In genomic region chr3:167110906-167111305, GRCh38 we compare ENCODE assay signal across 13 cellular contexts.
DNase-seq lines count a peak whose midpoint lies in the region; ATAC-seq, FAIRE-seq and TF ChIP-seq lines count a peak whose summit lies in the region.
"Had no signal": no experiment of that assay in that cellular context is flagged by ENCODE, and none has a peak within 500 bp of the region (broad histone marks: within the 10 kb centered on the region; RNA-seq: fewer than 3 reads in every experiment).

No MANE protein-coding gene starts in this region.

- H3K23me2 ChIP-seq in H1 (ENCODE audit: low read depth, low read length): no peaks in the 10 kb centered on the region

- H3K23ac ChIP-seq in H1 (ENCODE audit: insufficient read length): no peak overlapping the region

- no peak for TF ChIP-seq RAD21 in H1 (IDR thresholded peaks at IDR 0.05 in 1 of 2, conservative IDR thresholded peaks at IDR 0.05 in 1 of 2; ENCODE audit: low read depth in 2 of 2, low read length in 2 of 2)

- no peak overlapping the region for H3K4me2 ChIP-seq in H1 (ENCODE audit: insufficient read depth in 1 of 2, low read depth in 2 of 2, low read length in 2 of 2)
- H3K4me2 ChIP-seq: A549 had no signal

- H4K91ac ChIP-seq in H1 (replicated peaks; ENCODE audit: insufficient read length, low read length): no peak overlapping the region

- TF ChIP-seq EP300 in H1 (IDR thresholded peaks at IDR 0.05; ENCODE audit: borderline replicate concordance in 1 of 2, low read depth in 2 of 2, low read length in 2 of 2) (0 out of 3 replicates have a peak, but pooled peaks of 1 of the 2 experiments have one; percentile 12), transverse colon (IDR thresholded peaks at IDR 0.05; ENCODE audit: low read depth) (no peak)

- H2BK12ac ChIP-seq in H1 (ENCODE audit: low read depth, low read length): no peak overlapping the region

- no peaks in the 10 kb centered on the region for H3K79me1 ChIP-seq in H1 (ENCODE audit: low read depth, low read length)

- H3K4me1 ChIP-seq in H1 (replicated peaks in 1 of 4; ENCODE audit: control insufficient read depth in 3 of 4, insufficient read depth in 4 of 4, low read length in 3 of 4) (peaks cover 0 to 3% (median 3%) of the 10 kb centered on the region in 4 experiments; a peak in 2 of 7 replicates), transverse colon (no peaks in the 10 kb centered on the region), A673 (ENCODE audit: insufficient read depth, low read length, poor library complexity, severe bottlenecking) (no peaks in the 10 kb centered on the region)
- H3K4me1 ChIP-seq: A549 had no signal

- CTCF ChIA-PET in H1 (lab: Charles Lee; ENCODE audit: partially characterized antibody) (interaction anchor here (0.7 to 2.1 kb wide), 4 partner anchors 10 to 613 kb away, joined by 3 to 7 read pairs (median 4); no protein-coding TSS in a partner anchor), A673 (lab: Charles Lee) (no interaction called here)

- no TSS peak for BruUV-seq in A673 (replicated peaks; lab: Mats Ljungman, UMichigan)

- DNase-seq in NCI-H1417 (lab: John Stamatoyannopoulos, UW) (peak in 2 of 3 experiments; percentile 39 to 66), NCI-H1417 treated with DMSO at 0.1 percent for 48 hours (lab: John Stamatoyannopoulos, UW) (no peak), NCI-H748 treated with DMSO at 0.1 percent for 48 hours (lab: John Stamatoyannopoulos, UW) (peak; percentile 62), H1 (ENCODE audit: low read depth in 1 of 2, low spot score in 2 of 2) (no peak), occipital lobe (lab: John Stamatoyannopoulos, UW) (peak; percentile 31), transverse colon (no peak), A673 (ENCODE audit: low spot score) (no peak)
- DNase-seq: hippocampal formation, KBM-7, NCI-H510A, spleen had no signal

- no peak overlapping the region for H3K56ac ChIP-seq in H1 (replicated peaks; ENCODE audit: insufficient read length, low read depth, low read length)

- H4K5ac ChIP-seq in H1 (ENCODE audit: insufficient read length, low read depth, low read length): no peak overlapping the region

- no peak for ATAC-seq in HG02970 (IDR thresholded peaks at IDR 0.05; ENCODE audit: low FRiP score, unreplicated experiment)
- ATAC-seq: A549 had no signal

- POLR2A ChIA-PET in H1 (lab: Charles Lee; ENCODE audit: partially characterized antibody) (no interaction called here), A673 (lab: Charles Lee; ENCODE audit: low non-redundant PET) (no interaction called here)

- WGBS in H1 (ENCODE audit: extremely low coverage in 1 of 2, insufficient coverage in 1 of 2, insufficient read length in 1 of 2, insufficient replicate concordance in 2 of 2, low coverage in 1 of 2, low lambda C conversion rate in 2 of 2, missing lambda C conversion rate in 1 of 2), 2 experiments: 76% methylated on average over 8 of the region's 8 CpGs; no CpG with 5 or more reads in 1 of the 2 experiments
- 60 to 70% methylated on average over 4 to 8 of the region's 8 CpGs for WGBS in transverse colon (ENCODE audit: low coverage in 1 of 2), 2 donors

- TF ChIP-seq POLR2A in H1 (IDR thresholded peaks at IDR 0.05; ENCODE audit: control extremely low read depth in 1 of 2, low read depth in 2 of 2, low read length in 2 of 2) (no peak), transverse colon (IDR thresholded peaks at IDR 0.05) (no peak)

- H2BK120ac ChIP-seq in H1 (replicated peaks; ENCODE audit: low read depth, low read length): no peak overlapping the region

- no peak for TF ChIP-seq CTCF in H1 (IDR thresholded peaks at IDR 0.05; ENCODE audit: control extremely low read depth in 1 of 3, insufficient read depth in 1 of 3, low read depth in 1 of 3, low read length in 3 of 3)
- no peak for TF ChIP-seq CTCF in transverse colon (IDR thresholded peaks at IDR 0.05)
- no peak for TF ChIP-seq CTCF in A673 (conservative IDR thresholded peaks at IDR 0.05; ENCODE audit: low read depth, low read length)

- H3K4ac ChIP-seq in H1 (replicated peaks; ENCODE audit: insufficient read length, low read depth, low read length): no peak overlapping the region

- H3K27me3 ChIP-seq in H1 (replicated peaks in 1 of 4; ENCODE audit: control insufficient read depth in 3 of 4, extremely low read depth in 1 of 4, insufficient read depth in 3 of 4, low read length in 3 of 4) (no peaks in the 10 kb centered on the region), transverse colon (no peaks in the 10 kb centered on the region), A673 (replicated peaks; ENCODE audit: insufficient read depth, low read depth, low read length, poor library complexity) (no peaks in the 10 kb centered on the region)
- H3K27me3 ChIP-seq: spleen had no signal

- H3K14ac ChIP-seq in H1 (ENCODE audit: insufficient read length): no peak overlapping the region

- no peak overlapping the region for H2AK5ac ChIP-seq in H1 (ENCODE audit: low read depth, low read length)

- H3K27ac ChIP-seq in H1 (ENCODE audit: low read depth, low read length) (no peak overlapping the region), transverse colon (no peak overlapping the region), A673 (ENCODE audit: low read depth, low read length, poor library complexity, severe bottlenecking) (no peak overlapping the region)
- H3K27ac ChIP-seq: A549, spleen had no signal

- H4K20me1 ChIP-seq in H1 (replicated peaks in 1 of 2; ENCODE audit: control insufficient read depth in 1 of 2, insufficient read depth in 2 of 2, low read length in 2 of 2): peaks cover 0 to 1% of the 10 kb centered on the region in 2 experiments

- H2BK20ac ChIP-seq in H1 (ENCODE audit: low read length): no peak overlapping the region

- H4K8ac ChIP-seq in H1 (ENCODE audit: extremely low read depth, insufficient read depth, low read length): no peak overlapping the region

- H3K9me3 ChIP-seq in H1 (ENCODE audit: insufficient read depth in 2 of 2, low read depth in 1 of 2, low read length in 1 of 2) (no peaks in the 10 kb centered on the region), transverse colon (no peaks in the 10 kb centered on the region), A673 (ENCODE audit: low read depth, low read length, poor library complexity, severe bottlenecking) (no peaks in the 10 kb centered on the region)
- H3K9me3 ChIP-seq: A549 had no signal

- H3K18ac ChIP-seq in H1 (ENCODE audit: extremely low read depth, low read length): no peak overlapping the region

- in situ Hi-C loops in transverse colon (cut with MboI; ENCODE audit: low pct_ligation_motif_present in 1 of 4, low pct_unique_long_range_greater_than_20kb in 1 of 4, low sequenced_read_pairs in 3 of 4): no loop called here

- no peaks in the 10 kb centered on the region for H3K79me2 ChIP-seq in H1 (ENCODE audit: control insufficient read depth in 1 of 2, insufficient read depth in 2 of 2, low read length in 2 of 2)

- H3K4me3 ChIP-seq in H1 (ENCODE audit: extremely low read depth in 1 of 4, insufficient read depth in 2 of 4, low read depth in 3 of 4, low read length in 4 of 4): no peak overlapping the region
- no peak overlapping the region for H3K4me3 ChIP-seq in transverse colon
- no peak overlapping the region for H3K4me3 ChIP-seq in A673 (ENCODE audit: low read depth, low read length, poor library complexity, severe bottlenecking)
- H3K4me3 ChIP-seq: A549, spleen had no signal

- H2BK15ac ChIP-seq in H1 (ENCODE audit: low read length): no peak overlapping the region

- H3K36me3 ChIP-seq in H1 (ENCODE audit: control insufficient read depth in 2 of 4, insufficient read depth in 4 of 4, low read length in 3 of 4) (no peaks in the 10 kb centered on the region), transverse colon (no peaks in the 10 kb centered on the region), A673 (ENCODE audit: insufficient read depth, low read length, poor library complexity, severe bottlenecking) (no peaks in the 10 kb centered on the region)
- H3K36me3 ChIP-seq: spleen had no signal

- intact Hi-C loops in transverse colon (cut with DNase I; ENCODE audit: low total_unique reads): no loop called here
- intact Hi-C loops in A673 (cut with micrococcal nuclease; ENCODE audit: unreplicated experiment): no loop called here

- H2AFZ ChIP-seq in H1 (ENCODE audit: low read length): no peak overlapping the region

- peak; percentile 13 for FAIRE-seq in H1 (lab: Jason Lieb, UNC)
- FAIRE-seq: A549 had no signal

- H3K9ac ChIP-seq in H1 (replicated peaks in 1 of 4; ENCODE audit: extremely low read depth in 1 of 4, low read depth in 3 of 4, low read length in 3 of 4): no peak overlapping the region

- no peak overlapping the region for H2BK5ac ChIP-seq in H1 (ENCODE audit: low read depth, low read length)

TF ChIP-seq in H1, 55 proteins besides CTCF, POLR2A, EP300 and RAD21:
- TF ChIP-seq EGR1 (IDR thresholded peaks at IDR 0.05; ENCODE audit: borderline replicate concordance, low read depth, low read length) (no peak), SP1 (IDR thresholded peaks at IDR 0.05; ENCODE audit: low read depth, low read length) (0 out of 2 replicates have a peak, but pooled peaks have one; percentile 25), RXRA (IDR thresholded peaks at IDR 0.05; ENCODE audit: insufficient read depth, low read depth, low read length) (no peak), TBP (IDR thresholded peaks at IDR 0.05; ENCODE audit: low read depth, low read length) (no peak), POU5F1 (IDR thresholded peaks at IDR 0.05; ENCODE audit: low read depth, low read length) (no peak), CTBP2 (IDR thresholded peaks at IDR 0.05; ENCODE audit: borderline replicate concordance, insufficient read depth, insufficient read length, low read length) (no peak)

Comparison
In these comparisons a context has a peak if more than half of its experiments do, and no peak if none do; other contexts are left out.
1. DNase-seq: peak in NCI-H1417 (2 of 3), NCI-H748 treated with DMSO at 0.1 percent for 48 hours (single experiment) and occipital lobe (single experiment); none in NCI-H1417 treated with DMSO at 0.1 percent for 48 hours (single experiment), H1 (0 of 2), transverse colon (single experiment) and A673 (single experiment).